8 cellular contexts compared by ENCODE assay signal in the genomic region with DNA sequence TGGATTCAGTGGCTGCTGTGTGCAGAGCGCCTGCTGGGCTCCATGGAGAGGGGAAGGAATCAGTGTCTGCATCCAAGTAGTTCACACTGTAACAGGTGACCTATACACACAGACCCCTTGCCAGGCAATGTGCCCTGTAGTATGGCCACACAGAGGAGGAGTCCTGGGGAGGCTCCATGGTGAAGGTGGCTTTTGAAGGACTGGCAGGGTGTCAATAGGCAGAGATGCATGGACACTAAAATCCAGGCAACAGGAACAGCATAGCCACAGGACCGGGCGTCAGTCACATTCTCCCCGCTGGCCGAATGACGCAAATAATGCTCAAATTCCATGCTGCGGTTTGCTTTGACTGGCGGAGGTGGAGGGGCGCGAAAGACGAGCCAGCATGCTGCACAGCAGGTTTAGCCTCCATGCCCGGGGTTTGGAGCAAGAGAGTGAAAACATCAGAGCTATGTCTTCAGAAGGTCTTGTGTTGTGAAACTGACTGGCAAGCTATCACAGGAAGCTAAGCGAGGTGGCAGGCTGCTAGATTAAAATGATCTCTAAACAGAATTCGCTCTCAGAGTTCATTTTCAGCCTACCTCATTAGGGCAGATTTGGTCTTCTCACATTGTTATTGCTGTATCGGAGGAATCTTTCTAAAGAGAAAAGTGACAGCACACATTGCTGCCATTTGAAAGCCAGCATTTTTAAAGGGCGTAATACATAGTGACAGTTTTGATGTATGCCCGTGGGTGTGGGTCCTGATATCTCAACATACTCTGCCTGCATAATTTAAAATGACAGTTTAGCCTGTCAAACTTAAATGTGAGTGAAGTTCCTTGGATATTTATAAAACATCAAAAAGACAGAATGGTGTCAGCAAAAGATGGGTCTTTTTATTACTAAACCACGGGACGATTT. TPM values are rescaled to one million over a fixed set of nuclear protein-coding genes. Genes with fewer than 3 reads are reported as not detected.
A peak's percentile ranks its signal among the peaks of the same experiment; 100 is the strongest.
DNase-seq lines count a peak whose midpoint lies in the region; ATAC-seq and TF ChIP-seq lines count a peak whose summit lies in the region.

No MANE protein-coding gene starts in this region.

- H3K9me3 ChIP-seq in ectodermal cell (ENCODE audit: control insufficient read depth, low read length) = no peaks in the 10 kb centered on the region

- H3K4me1 Mint-ChIP-seq in activated CD4-positive, alpha-beta memory T cell treated with anti-CD3 and anti-CD28 coated beads, Interleukin-2, amount 10 ng/mL, durations not matched to agents 7 days and 5 days = peaks cover 29% of the 10 kb centered on the region

- no peaks in the 10 kb centered on the region for H3K27me3 ChIP-seq in ectodermal cell (ENCODE audit: control insufficient read depth, insufficient read depth, low read length, poor library complexity, severe bottlenecking)

- peak; percentile 45 for DNase-seq in NCI-H345 (lab: John Stamatoyannopoulos, UW)
- peak; percentile 52 for DNase-seq in activated CD4-positive, alpha-beta memory T cell treated with anti-CD3 and anti-CD28 coated beads, Interleukin-2, amount 10 ng/mL, durations not matched to agents 7 days and 5 days
- peak; percentile 79 for DNase-seq in medulla oblongata (ENCODE audit: extremely low spot score)
- peak in 2 of 3 donors; percentile 2 to 13 for DNase-seq in stimulated activated CD4-positive, alpha-beta T cell treated with anti-CD3 and anti-CD28 coated beads, TNF-alpha, amount 100 ng/mL, for 1 hour (ENCODE audit: low read depth in 3 of 3, low spot score in 1 of 3)

- CTCF ChIA-PET in activated CD4-positive, alpha-beta memory T cell treated with anti-CD3 and anti-CD28 coated beads, Interleukin-2, amount 10 ng/mL, durations not matched to agents 7 days and 5 days (lab: Charles Lee) = interaction anchor here (0.6 to 1.0 kb wide), 2 partner anchors 88 to 120 kb away, joined by 3 to 4 read pairs; no protein-coding TSS in a partner anchor

- peak overlapping the region; percentile 99 for H3K27ac Mint-ChIP-seq in activated CD4-positive, alpha-beta memory T cell treated with anti-CD3 and anti-CD28 coated beads, Interleukin-2, amount 10 ng/mL, durations not matched to agents 7 days and 5 days

- H3K27ac ChIP-seq in ectodermal cell (ENCODE audit: insufficient read depth, low read depth, low read length, poor library complexity, severe bottlenecking) = no peak overlapping the region

- peaks cover 4% of the 10 kb centered on the region for H3K4me1 ChIP-seq in ectodermal cell (ENCODE audit: control insufficient read depth, insufficient read depth, low read length)

- WGBS in ectodermal cell, 2 experiments = 82 to 86% methylated on average over 19 of the region's 19 CpGs

- H3K27me3 Mint-ChIP-seq in activated CD4-positive, alpha-beta memory T cell treated with anti-CD3 and anti-CD28 coated beads, Interleukin-2, amount 10 ng/mL, durations not matched to agents 7 days and 5 days = peaks cover 7% of the 10 kb centered on the region

- no peaks in the 10 kb centered on the region for H3K36me3 ChIP-seq in ectodermal cell (ENCODE audit: control insufficient read depth, insufficient read depth, low read length)

- POLR2A ChIA-PET in activated CD4-positive, alpha-beta memory T cell treated with anti-CD3 and anti-CD28 coated beads, Interleukin-2, amount 10 ng/mL, durations not matched to agents 7 days and 5 days (lab: Charles Lee) = interaction anchor here (0.7 to 3.0 kb wide), 11 partner anchors 9 to 1935 kb away, joined by 3 to 25 read pairs (median 3); a partner anchor contains a TSS

- H3K4me3 Mint-ChIP-seq in activated CD4-positive, alpha-beta memory T cell treated with anti-CD3 and anti-CD28 coated beads, Interleukin-2, amount 10 ng/mL, durations not matched to agents 7 days and 5 days = peak overlapping the region; percentile 99

- peaks cover 10% of the 10 kb centered on the region for H3K36me3 Mint-ChIP-seq in activated CD4-positive, alpha-beta memory T cell treated with anti-CD3 and anti-CD28 coated beads, Interleukin-2, amount 10 ng/mL, durations not matched to agents 7 days and 5 days (ENCODE audit: low read depth)

- no peaks in the 10 kb centered on the region for H3K9me3 Mint-ChIP-seq in activated CD4-positive, alpha-beta memory T cell treated with anti-CD3 and anti-CD28 coated beads, Interleukin-2, amount 10 ng/mL, durations not matched to agents 7 days and 5 days

- ATAC-seq in GM18909 (IDR thresholded peaks at IDR 0.05; ENCODE audit: poor library complexity, unreplicated experiment) (no peak), HG03175 (IDR thresholded peaks at IDR 0.05; ENCODE audit: unreplicated experiment) (no peak)

- no peak for TF ChIP-seq CTCF in GM12875 (IDR thresholded peaks at IDR 0.05; ENCODE audit: borderline replicate concordance, insufficient read depth, low read depth, low read length)

- H3K4me3 ChIP-seq in GM12875 (ENCODE audit: low read depth, low read length) = peak overlapping the region; percentile 76
- H3K4me3 ChIP-seq in ectodermal cell (ENCODE audit: insufficient read depth, low read depth, low read length) = peak overlapping the region; percentile 96

RNA-seq across cellular contexts. Expression of a gene that starts 1.1 kb away (rescaled TPM):
- total RNA-seq in activated CD4-positive, alpha-beta memory T cell treated with anti-CD3 and anti-CD28 coated beads, Interleukin-2, amount 10 ng/mL, durations not matched to agents 7 days and 5 days = 10 to 100 TPM; 26.8 to 28.0 TPM
- polyA plus RNA-seq in ectodermal cell (2013, experiment 1 of 4) = 44.5 TPM
- 45.7 TPM for polyA plus RNA-seq in ectodermal cell (2013, experiment 2 of 4)
- 32.2 TPM for polyA plus RNA-seq in ectodermal cell (2013, experiment 3 of 4)
- 40.9 TPM for polyA plus RNA-seq in ectodermal cell (2013, experiment 4 of 4)

RNA-seq across cellular contexts. Expression of a gene that starts 58.0 kb away (rescaled TPM):
- total RNA-seq in activated CD4-positive, alpha-beta memory T cell treated with anti-CD3 and anti-CD28 coated beads, Interleukin-2, amount 10 ng/mL, durations not matched to agents 7 days and 5 days = 10 to 100 TPM; 51.0 to 54.4 TPM
- 18.8 TPM for polyA plus RNA-seq in ectodermal cell (2013, experiment 1 of 4)
- polyA plus RNA-seq in ectodermal cell (2013, experiment 2 of 4) = 20.5 TPM
- 16.3 TPM for polyA plus RNA-seq in ectodermal cell (2013, experiment 3 of 4)
- 17.9 TPM for polyA plus RNA-seq in ectodermal cell (2013, experiment 4 of 4)

Comparison
In these comparisons a context has a peak if more than half of its experiments do, and no peak if none do; other contexts are left out.
1. DNase-seq: peak in every context shown above with its lines; median percentile 79 in medulla oblongata; 52 in activated CD4-positive, alpha-beta memory T cell treated with anti-CD3 and anti-CD28 coated beads, Interleukin-2, amount 10 ng/mL, durations not matched to agents 7 days and 5 days; 45 in NCI-H345; 8 in stimulated activated CD4-positive, alpha-beta T cell treated with anti-CD3 and anti-CD28 coated beads, TNF-alpha, amount 100 ng/mL, for 1 hour.